In genomic region chr10:18689498-18689897, GRCh38 we compare ENCODE assay signal across 1 cellular context.
TF ChIP-seq lines count a peak whose summit lies in the region.

No MANE protein-coding gene starts in this region.

TF ChIP-seq in H1, 55 proteins besides CTCF, POLR2A, EP300 and RAD21:
- no peak for TF ChIP-seq SRF (IDR thresholded peaks at IDR 0.05; ENCODE audit: low read depth, low read length)
- no peak for TF ChIP-seq RFX5 (IDR thresholded peaks at IDR 0.05; ENCODE audit: borderline replicate concordance, low read depth, low read length)
- no peak for TF ChIP-seq GTF2F1 (IDR thresholded peaks at IDR 0.05; ENCODE audit: borderline replicate concordance, low read depth, low read length)
- no peak for TF ChIP-seq RBBP5 (IDR thresholded peaks at IDR 0.05; ENCODE audit: borderline replicate concordance, low read depth, low read length)
- TF ChIP-seq RNF2 (IDR thresholded peaks at IDR 0.05; ENCODE audit: borderline replicate concordance, low read depth, low read length, missing control alignments, poor library complexity, severe bottlenecking), result no peak
- TF ChIP-seq TBP (IDR thresholded peaks at IDR 0.05; ENCODE audit: low read depth, low read length), result no peak
- no peak for TF ChIP-seq SIRT6 (IDR thresholded peaks at IDR 0.05; ENCODE audit: low read length)
- TF ChIP-seq POU5F1 (IDR thresholded peaks at IDR 0.05; ENCODE audit: low read depth, low read length), result no peak
- TF ChIP-seq SAP30 (IDR thresholded peaks at IDR 0.05; ENCODE audit: insufficient read depth, insufficient replicate concordance, low read length), result no peak
- no peak for TF ChIP-seq CTBP2 (IDR thresholded peaks at IDR 0.05; ENCODE audit: borderline replicate concordance, insufficient read depth, insufficient read length, low read length)
- TF ChIP-seq CBX5 (IDR thresholded peaks at IDR 0.05; ENCODE audit: low read depth, low read length), result no peak
- TF ChIP-seq ZNF274 (IDR thresholded peaks at IDR 0.05; ENCODE audit: borderline replicate concordance, extremely low read depth, low read length), result no peak
- TF ChIP-seq TCF12 (IDR thresholded peaks at IDR 0.05; ENCODE audit: low read depth, low read length), result no peak
- TF ChIP-seq SP1 (IDR thresholded peaks at IDR 0.05; ENCODE audit: low read depth, low read length), result no peak
- no peak for TF ChIP-seq NRF1 (IDR thresholded peaks at IDR 0.05; ENCODE audit: low read depth, low read length)
- no peak for TF ChIP-seq MAX (IDR thresholded peaks at IDR 0.05)
- no peak for TF ChIP-seq CHD2 (IDR thresholded peaks at IDR 0.05; ENCODE audit: low read length)
- no peak for TF ChIP-seq BRCA1 (IDR thresholded peaks at IDR 0.05; ENCODE audit: low read depth, low read length)
- TF ChIP-seq CHD7 (IDR thresholded peaks at IDR 0.05; ENCODE audit: insufficient replicate concordance, low read length), result no peak
